Comparison of ENCODE assay signal across 1 cellular context in genomic region chr5:180291943-180292831, GRCh38.
TF ChIP-seq lines count a peak whose summit lies in the region.

TSS of gene MAPK9 (minus strand) at chr5:180292083. CDS start at chr5:180280561, 11,522 bp downstream.

TF ChIP-seq in H1, 55 proteins besides CTCF, POLR2A, EP300 and RAD21 (continued from another document):
- TF ChIP-seq MAX (IDR thresholded peaks at IDR 0.05), result peak; percentile 9
- no peak for TF ChIP-seq RFX5 (IDR thresholded peaks at IDR 0.05; ENCODE audit: borderline replicate concordance, low read depth, low read length)
- no peak for TF ChIP-seq GTF2F1 (IDR thresholded peaks at IDR 0.05; ENCODE audit: borderline replicate concordance, low read depth, low read length)
TF ChIP-seq in H1: peak in this region for 10.
